Comparison of ENCODE assay signal across 8 cellular contexts in the genomic region with DNA sequence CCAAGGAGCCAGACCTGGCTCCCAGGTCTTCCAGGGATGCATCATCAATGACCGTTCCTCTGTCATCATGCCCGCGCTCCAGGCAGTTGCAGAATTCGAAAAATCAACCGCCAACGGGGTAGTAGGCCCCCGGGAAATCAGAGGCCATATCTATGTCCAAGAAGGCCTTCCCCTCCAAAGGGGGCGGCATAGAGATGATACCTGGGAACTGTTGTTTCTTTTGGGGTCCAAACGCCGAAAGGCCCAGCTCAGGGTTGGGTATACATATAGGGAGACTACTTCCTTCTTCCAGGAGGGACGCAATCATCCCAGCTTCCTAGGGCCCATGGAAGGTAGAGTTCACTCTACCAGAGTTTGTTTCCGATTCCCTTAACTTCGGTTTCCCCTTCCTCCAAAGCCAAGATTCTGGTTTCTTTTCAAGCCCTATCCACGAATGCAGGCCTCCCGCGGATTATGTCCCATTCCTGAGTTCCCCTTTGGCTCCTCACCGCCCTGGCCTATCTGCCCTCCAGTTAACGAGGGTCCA. TPM values are rescaled to one million over a fixed set of nuclear protein-coding genes. Genes with fewer than 3 reads are reported as not detected.
DNase-seq lines count a peak whose midpoint lies in the region; ATAC-seq and TF ChIP-seq lines count a peak whose summit lies in the region.

No MANE protein-coding gene starts in this region.

- H3K4me3 ChIP-seq in MM.1S (ENCODE audit: low read length), result peak overlapping the region; percentile 86
- H3K4me3 ChIP-seq in testis, result peak overlapping the region; percentile 70 to 97

- peak overlapping the region; percentile 73 for H2AFZ ChIP-seq in MM.1S (ENCODE audit: low read length)

- H3K9me2 ChIP-seq in MM.1S (replicated peaks; ENCODE audit: insufficient read depth, low read length), result no peaks in the 10 kb centered on the region

- POLR2A ChIA-PET in MCF 10A (lab: Yijun Ruan, JAX), result interaction anchor here (0.6 to 5.4 kb wide), 18 partner anchors 16 to 253 kb away, joined by 3 to 71 read pairs (median 5); a partner anchor contains a TSS

- no peak for TF ChIP-seq POLR2A in testis (IDR thresholded peaks at IDR 0.05)

- DNase-seq in NCI-H1092 treated with DMSO at 0.1 percent for 48 hours (lab: John Stamatoyannopoulos, UW), result peak; percentile 15
- DNase-seq in NCI-H1092 (lab: John Stamatoyannopoulos, UW), result no peak
- DNase-seq in MM.1S, result peak; percentile 7
- DNase-seq in MCF 10A (ENCODE audit: unreplicated experiment), result peak; percentile 27
- peak; percentile 56 for DNase-seq in left kidney (ENCODE audit: low read depth, low spot score)
- DNase-seq in testis, result peak; percentile 36

- TF ChIP-seq CTCF in MM.1S (IDR thresholded peaks at IDR 0.05; ENCODE audit: low read length) (no peak), MCF 10A (IDR thresholded peaks at IDR 0.05; ENCODE audit: unreplicated experiment) (no peak), testis (IDR thresholded peaks at IDR 0.05) (no peak)

- H3K9me3 ChIP-seq in MM.1S (replicated peaks; ENCODE audit: insufficient read depth, low read length), result no peaks in the 10 kb centered on the region
- no peaks in the 10 kb centered on the region for H3K9me3 ChIP-seq in testis

- peaks cover 39% of the 10 kb centered on the region for H3K4me1 Mint-ChIP-seq in MCF 10A (ENCODE audit: insufficient read depth, unreplicated experiment)

- H3K27me3 ChIP-seq in MM.1S (replicated peaks; ENCODE audit: insufficient read depth, low read length) (no peaks in the 10 kb centered on the region), testis (no peaks in the 10 kb centered on the region)

- no peaks in the 10 kb centered on the region for H3K9me3 Mint-ChIP-seq in MCF 10A (ENCODE audit: unreplicated experiment)

- no peak for ATAC-seq in HG02588 (IDR thresholded peaks at IDR 0.05; ENCODE audit: unreplicated experiment)
- ATAC-seq in HG03108 (IDR thresholded peaks at IDR 0.05; ENCODE audit: unreplicated experiment), result no peak

- BruUV-seq in MCF 10A (replicated peaks; lab: Mats Ljungman, UMichigan), result no TSS peak

- H4K20me1 ChIP-seq in MM.1S (ENCODE audit: insufficient read depth, low read length), result no peaks in the 10 kb centered on the region

- WGBS in testis, 2 donors, result 0 to 1% methylated on average over 18 of the region's 18 CpGs

- peaks cover 56% of the 10 kb centered on the region for H3K79me2 ChIP-seq in MM.1S (ENCODE audit: low read length)

- CTCF ChIA-PET in MCF 10A (lab: Yijun Ruan, JAX), result interaction anchor here (0.7 to 3.1 kb wide), 3 partner anchors 10 to 128 kb away, joined by 3 to 16 read pairs (median 4); no protein-coding TSS in a partner anchor

- H3K27ac ChIP-seq in MM.1S (ENCODE audit: low read length) (peak overlapping the region; percentile 79; the same call in 1 of the 2 replicates), testis (peak overlapping the region; percentile 85 to 94)

- peaks cover 24% of the 10 kb centered on the region for H3K4me1 ChIP-seq in MM.1S (ENCODE audit: low read length)
- peaks cover 44% of the 10 kb centered on the region for H3K4me1 ChIP-seq in testis

- 0 out of 2 replicates have a peak, but pooled peaks cover 4% of the 10 kb centered on the region for H3K36me3 ChIP-seq in MM.1S (replicated peaks; ENCODE audit: insufficient read depth, low read length)
- no peaks in the 10 kb centered on the region for H3K36me3 ChIP-seq in testis (ENCODE audit: low read depth, missing control alignments)

- peak overlapping the region; percentile 82 for H3K9ac ChIP-seq in MM.1S (ENCODE audit: low read length)

- H3K27me3 Mint-ChIP-seq in MCF 10A (ENCODE audit: insufficient read depth, unreplicated experiment), result no peaks in the 10 kb centered on the region

- peak overlapping the region; percentile 93 for H3K4me3 Mint-ChIP-seq in MCF 10A (ENCODE audit: unreplicated experiment)

- H3K27ac Mint-ChIP-seq in MCF 10A (ENCODE audit: low read depth, unreplicated experiment), result peak overlapping the region; percentile 93

- peaks cover 38% of the 10 kb centered on the region for H3K36me3 Mint-ChIP-seq in MCF 10A (ENCODE audit: insufficient read depth, unreplicated experiment)

- intact Hi-C loops in MCF 10A (cut with micrococcal nuclease), result loop anchor here (1.0 to 2.0 kb wide), 3 partner anchors 53 to 199 kb away; no protein-coding TSS in a partner anchor
- intact Hi-C loops in testis (cut with DNase I; ENCODE audit: low total_unique reads), result no loop called here

- H3K4me2 ChIP-seq in MM.1S (ENCODE audit: low read depth, low read length), result peak overlapping the region; percentile 82

- H3F3A ChIP-seq in MM.1S (ENCODE audit: insufficient read depth, low read length), result peaks cover 26% of the 10 kb centered on the region

RNA-seq across cellular contexts. Expression of a gene that starts 0.8 kb away (rescaled TPM):
- 39.8 and 44.2 TPM in 2 replicates for total RNA-seq in MCF 10A (2022)
- 100 to 1,000 TPM in 1 of 2 donors, 10 to 100 TPM in 1; 99.3 to 120 TPM for total RNA-seq in testis
- 169 TPM for polyA plus RNA-seq in testis (ENCODE audit: insufficient read depth, low read depth, low replicate concordance)

RNA-seq across cellular contexts. Expression of a gene that starts 53.1 kb away (rescaled TPM):
- 58.0 and 64.4 TPM in 2 replicates for total RNA-seq in MCF 10A (2022)
- 10 to 100 TPM; 65.1 to 81.9 TPM for total RNA-seq in testis
- 127 TPM for polyA plus RNA-seq in testis (ENCODE audit: insufficient read depth, low read depth, low replicate concordance)
